Comparison of ENCODE assay signal across 1 cellular context in the genomic region with DNA sequence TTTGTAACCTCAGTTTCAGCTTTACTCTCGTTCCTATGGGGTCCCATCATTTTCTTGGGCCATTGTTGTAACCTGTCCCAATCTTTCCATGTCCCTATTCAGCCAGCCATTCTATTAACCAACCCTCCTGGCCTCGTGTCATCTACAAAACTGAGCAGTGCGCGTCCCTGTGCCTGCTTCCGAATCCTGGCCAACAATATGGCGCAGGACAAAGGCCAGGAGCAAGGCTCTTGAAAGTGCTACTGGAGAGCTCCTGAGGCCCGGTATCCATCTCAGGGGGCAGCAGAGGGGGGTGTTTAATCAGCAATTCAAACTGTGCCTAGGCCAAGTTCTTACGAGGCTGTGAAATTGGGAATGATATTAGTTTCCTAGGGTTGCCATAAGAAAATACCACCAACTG.
TF ChIP-seq lines count a peak whose summit lies in the region.

No MANE protein-coding gene starts in this region.

TF ChIP-seq in H1, 55 proteins besides CTCF, POLR2A, EP300 and RAD21:
- no peak for TF ChIP-seq HDAC2 (IDR thresholded peaks at IDR 0.05; ENCODE audit: borderline replicate concordance in 1 of 2, low read depth in 2 of 2, low read length in 2 of 2)
- TF ChIP-seq, protein P1, sequence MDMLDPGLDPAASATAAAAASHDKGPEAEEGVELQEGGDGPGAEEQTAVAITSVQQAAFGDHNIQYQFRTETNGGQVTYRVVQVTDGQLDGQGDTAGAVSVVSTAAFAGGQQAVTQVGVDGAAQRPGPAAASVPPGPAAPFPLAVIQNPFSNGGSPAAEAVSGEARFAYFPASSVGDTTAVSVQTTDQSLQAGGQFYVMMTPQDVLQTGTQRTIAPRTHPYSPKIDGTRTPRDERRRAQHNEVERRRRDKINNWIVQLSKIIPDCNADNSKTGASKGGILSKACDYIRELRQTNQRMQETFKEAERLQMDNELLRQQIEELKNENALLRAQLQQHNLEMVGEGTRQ (IDR thresholded peaks at IDR 0.05; ENCODE audit: low read length) = no peak
- TF ChIP-seq MAFK (IDR thresholded peaks at IDR 0.05; ENCODE audit: low read depth, low read length) = no peak
- TF ChIP-seq ZNF274 (IDR thresholded peaks at IDR 0.05; ENCODE audit: borderline replicate concordance, extremely low read depth, low read length) = no peak
- TF ChIP-seq BRCA1 (IDR thresholded peaks at IDR 0.05; ENCODE audit: low read depth, low read length) = no peak
- TF ChIP-seq CREB1 (IDR thresholded peaks at IDR 0.05) = no peak
- no peak for TF ChIP-seq RNF2 (IDR thresholded peaks at IDR 0.05; ENCODE audit: borderline replicate concordance, low read depth, low read length, missing control alignments, poor library complexity, severe bottlenecking)
- no peak for TF ChIP-seq CEBPB (IDR thresholded peaks at IDR 0.05; ENCODE audit: low read depth, low read length)
- no peak for TF ChIP-seq YY1 (IDR thresholded peaks at IDR 0.05; ENCODE audit: low read depth, low read length)
- TF ChIP-seq TBP (IDR thresholded peaks at IDR 0.05; ENCODE audit: low read depth, low read length) = no peak
- no peak for TF ChIP-seq BACH1 (IDR thresholded peaks at IDR 0.05; ENCODE audit: low read length)
- no peak for TF ChIP-seq POLR2AphosphoS5 (IDR thresholded peaks at IDR 0.05; ENCODE audit: low read depth, low read length)
- TF ChIP-seq JUND (IDR thresholded peaks at IDR 0.05; ENCODE audit: low read length) = no peak
- TF ChIP-seq SAP30 (IDR thresholded peaks at IDR 0.05; ENCODE audit: insufficient read depth, insufficient replicate concordance, low read length) = no peak
TF ChIP-seq in H1: peak in this region for 0.
